In the genomic region with DNA sequence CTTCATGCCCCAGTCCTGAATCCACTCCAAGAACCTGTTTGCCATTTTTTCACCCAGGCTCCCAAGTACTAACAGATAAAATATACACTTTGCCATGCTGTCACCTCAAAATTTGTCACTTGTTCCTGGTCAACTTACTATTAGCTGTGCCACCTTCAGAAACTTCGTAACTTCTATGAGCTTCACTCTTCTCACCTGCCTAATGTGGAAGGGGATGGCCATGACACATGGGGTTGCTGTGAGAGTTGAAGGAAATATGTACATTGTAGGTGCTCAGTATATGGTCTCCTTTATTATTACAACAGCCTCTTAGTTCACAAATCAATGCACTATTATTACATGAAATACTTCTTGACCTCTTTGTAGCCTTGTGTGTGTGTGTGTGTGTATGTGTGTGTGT, we compare ENCODE assay signal across 10 cellular contexts. TPM values are rescaled to one million over a fixed set of nuclear protein-coding genes. Genes with fewer than 3 reads are reported as not detected.
DNase-seq lines count a peak whose midpoint lies in the region; ATAC-seq, FAIRE-seq and TF ChIP-seq lines count a peak whose summit lies in the region.
"Had no signal": no experiment of that assay in that cellular context is flagged by ENCODE, and none has a peak within 500 bp of the region (broad histone marks: within the 10 kb centered on the region; RNA-seq: fewer than 3 reads in every experiment).

No MANE protein-coding gene starts in this region.

- H3K27me3 Mint-ChIP-seq in Caco-2 (ENCODE audit: insufficient read depth, unreplicated experiment) (no peaks in the 10 kb centered on the region), activated B cell treated with CpG ODN at 0.5 μM for 24 hours (no peaks in the 10 kb centered on the region), naive B cell (peaks cover 0 to 40% (median 0%) of the 10 kb centered on the region in 3 donors)

- no peaks in the 10 kb centered on the region for H3K36me3 ChIP-seq in Caco-2 (ENCODE audit: control insufficient read depth, insufficient read depth, low read length)
- H3K36me3 ChIP-seq: gastroesophageal sphincter had no signal

- no TSS peak for BruUV-seq in Caco-2 (replicated peaks; lab: Mats Ljungman, UMichigan)

- peaks cover 26% of the 10 kb centered on the region for H3K4me1 ChIP-seq in Caco-2

- H3K4me3 Mint-ChIP-seq in Caco-2 (ENCODE audit: unreplicated experiment) = peak overlapping the region; percentile 3
- peak overlapping the region; percentile 53 for H3K4me3 Mint-ChIP-seq in activated B cell treated with CpG ODN at 0.5 μM for 24 hours
- peak overlapping the region in 5 of 8 donors; percentile 47 to 63 (median 57) for H3K4me3 Mint-ChIP-seq in naive B cell

- H3K4me1 Mint-ChIP-seq in Caco-2 (ENCODE audit: low read depth, unreplicated experiment) = peaks cover 18% of the 10 kb centered on the region
- peaks cover 64% of the 10 kb centered on the region for H3K4me1 Mint-ChIP-seq in activated B cell treated with CpG ODN at 0.5 μM for 24 hours
- peaks cover 34 to 67% (median 38%) of the 10 kb centered on the region in 3 donors for H3K4me1 Mint-ChIP-seq in naive B cell

- no peak overlapping the region for H3K4me3 ChIP-seq in Caco-2 (ENCODE audit: low read depth, low read length)
- H3K4me3 ChIP-seq: gastroesophageal sphincter had no signal

- H3K27me3 ChIP-seq in Caco-2 (replicated peaks; ENCODE audit: control insufficient read depth, insufficient read depth, low read length) = no peaks in the 10 kb centered on the region
- H3K27me3 ChIP-seq: gastroesophageal sphincter had no signal

- TF ChIP-seq CTCF in Caco-2 (IDR thresholded peaks at IDR 0.05; ENCODE audit: insufficient read depth in 1 of 2, low read depth in 1 of 2, low read length in 1 of 2, severe bottlenecking in 1 of 2, unreplicated experiment in 1 of 2) = no peak
- no peak for TF ChIP-seq CTCF in activated B cell treated with CpG ODN at 0.5 μM for 24 hours (IDR thresholded peaks at IDR 0.05)
- no peak for TF ChIP-seq CTCF in D721Med (IDR thresholded peaks at IDR 0.05; ENCODE audit: insufficient read depth, missing control alignments)

- no peak for FAIRE-seq in D721Med (lab: Jason Lieb, UNC)

- peaks cover 10% of the 10 kb centered on the region for H3K9me3 Mint-ChIP-seq in Caco-2 (ENCODE audit: unreplicated experiment)
- no peaks in the 10 kb centered on the region for H3K9me3 Mint-ChIP-seq in activated B cell treated with CpG ODN at 0.5 μM for 24 hours
- H3K9me3 Mint-ChIP-seq in naive B cell = peaks cover 0 to 15% (median 8%) of the 10 kb centered on the region in 7 donors

- intact Hi-C loops in Caco-2 (cut with micrococcal nuclease; ENCODE audit: unreplicated experiment) (no loop called here), activated B cell treated with CpG ODN at 0.5 μM for 24 hours (cut with micrococcal nuclease) (loop anchor here (1.0 to 5.0 kb wide), 2 partner anchors 15 to 33 kb away; no protein-coding TSS in a partner anchor), Right ventricle myocardium superior (cut with DNase I) (no loop called here)

- DNase-seq in Caco-2 = no peak
- DNase-seq in activated B cell treated with CpG ODN at 0.5 μM for 24 hours = no peak
- DNase-seq in naive B cell = no peak
- DNase-seq in D721Med (ENCODE audit: insufficient read length, low spot score) = no peak
- DNase-seq in RPMI8226 = no peak
- DNase-seq in NCI-H526 (lab: John Stamatoyannopoulos, UW) = no peak
- DNase-seq in Right ventricle myocardium superior = no peak

- peak; percentile 1 for ATAC-seq in GM21717 (IDR thresholded peaks at IDR 0.05; ENCODE audit: unreplicated experiment)
- no peak for ATAC-seq in activated B cell treated with CpG ODN at 0.5 μM for 24 hours (ENCODE audit: low read depth)
- no peak for ATAC-seq in naive B cell (ENCODE audit: low read depth in 2 of 2)
- ATAC-seq in Right ventricle myocardium superior (ENCODE audit: poor library complexity) = no peak
- ATAC-seq: gastroesophageal sphincter had no signal

- POLR2A ChIA-PET in Caco-2 (lab: Charles Lee) = no interaction called here
- POLR2A ChIA-PET in activated B cell treated with CpG ODN at 0.5 μM for 24 hours (lab: Charles Lee) = interaction anchor here (0.6 to 30.2 kb wide), 7 partner anchors 5 to 270 kb away, joined by 3 to 836 read pairs (median 4); a partner anchor contains a TSS

- H3K36me3 Mint-ChIP-seq in Caco-2 (ENCODE audit: insufficient read depth, unreplicated experiment) (peaks cover 6% of the 10 kb centered on the region), activated B cell treated with CpG ODN at 0.5 μM for 24 hours (ENCODE audit: low read depth) (no peaks in the 10 kb centered on the region), naive B cell (peaks cover 0 to 13% of the 10 kb centered on the region in 2 donors)

- no peaks in the 10 kb centered on the region for H3K9me3 ChIP-seq in Caco-2
- H3K9me3 ChIP-seq: gastroesophageal sphincter had no signal

- CTCF ChIA-PET in Caco-2 (lab: Charles Lee) = no interaction called here
- CTCF ChIA-PET in activated B cell treated with CpG ODN at 0.5 μM for 24 hours (lab: Charles Lee) = interaction anchor here (1.4 to 2.9 kb wide), 3 partner anchors 14 to 107 kb away, joined by 4 to 13 read pairs (median 10); no protein-coding TSS in a partner anchor

- peak overlapping the region; percentile 37 for H3K27ac Mint-ChIP-seq in Caco-2 (ENCODE audit: unreplicated experiment)
- H3K27ac Mint-ChIP-seq in activated B cell treated with CpG ODN at 0.5 μM for 24 hours = peak overlapping the region; percentile 91
- peak overlapping the region in 4 of 6 donors; percentile 15 to 84 (median 44) for H3K27ac Mint-ChIP-seq in naive B cell

RNA-seq across cellular contexts. Expression of a gene that starts 10.4 kb away (rescaled TPM):
- total RNA-seq in Caco-2 (2022) = 1,007 and 1,095 TPM in 2 replicates
- 5,922 and 6,273 TPM in 2 replicates for total RNA-seq in activated B cell treated with CpG ODN at 0.5 μM for 24 hours
- over 10,000 TPM; 18,491 to 24,142 (median 22,031) TPM for polyA plus RNA-seq in naive B cell (ENCODE audit: low read depth in 6 of 6)
- 875 TPM for total RNA-seq in Right ventricle myocardium superior
- total RNA-seq: SK-MEL-5 had no signal

RNA-seq across cellular contexts. Expression of a gene that starts 59.1 kb away (rescaled TPM):
- not detected in 2 replicates for total RNA-seq in Caco-2 (2022)
- not detected in 2 replicates for total RNA-seq in activated B cell treated with CpG ODN at 0.5 μM for 24 hours
- not detected for polyA plus RNA-seq in naive B cell (ENCODE audit: low read depth in 6 of 6)
- total RNA-seq in Right ventricle myocardium superior = 0.35 TPM
- total RNA-seq: gastroesophageal sphincter, SK-MEL-5 had no signal

Comparison
In these comparisons a context has a peak if more than half of its experiments do, and no peak if none do; other contexts are left out.
1. H3K27ac Mint-ChIP-seq: peak in every context shown above with its lines; median percentile 91 in activated B cell treated with CpG ODN at 0.5 μM for 24 hours; 44 in naive B cell; 37 in Caco-2.
2. H3K4me3 Mint-ChIP-seq: peak in every context shown above with its lines; median percentile 57 in naive B cell; 53 in activated B cell treated with CpG ODN at 0.5 μM for 24 hours; 3 in Caco-2.